ENCODE assay signal across 10 cellular contexts in the genomic region with DNA sequence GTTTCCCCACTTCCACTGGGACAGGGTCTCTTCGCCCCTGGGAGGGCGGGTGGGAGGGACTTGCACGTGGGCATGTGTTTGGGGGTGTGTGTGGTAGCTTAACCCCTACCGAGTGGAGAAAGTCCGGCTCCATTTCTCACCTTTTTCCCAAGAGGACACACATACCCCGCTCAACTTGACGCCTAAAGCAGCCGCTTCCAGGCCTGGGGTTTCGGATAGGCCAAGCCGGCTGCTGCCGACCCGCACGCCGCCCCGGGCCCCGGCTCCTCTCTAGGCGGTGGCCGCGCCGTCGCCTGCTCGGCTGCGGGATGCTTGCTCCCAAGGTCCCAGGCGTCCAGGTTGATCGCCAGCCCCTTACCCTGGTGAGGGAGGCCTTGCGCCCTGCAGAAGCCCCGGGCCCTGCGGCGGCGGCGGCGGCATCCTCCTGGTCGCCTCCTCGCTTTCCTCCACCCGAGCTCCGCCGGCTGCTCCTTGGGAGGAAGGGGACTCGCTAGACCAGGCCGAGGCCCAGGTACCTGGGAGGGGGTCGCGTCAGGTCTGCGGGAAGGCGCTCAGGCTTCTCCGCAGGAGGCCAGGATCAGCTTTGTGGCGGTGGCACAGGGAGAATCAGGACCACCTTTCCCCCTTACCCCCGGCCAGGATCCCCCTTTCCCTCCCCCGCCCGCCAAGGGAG. TPM values are rescaled to one million over a fixed set of nuclear protein-coding genes. Genes with fewer than 3 reads are reported as not detected.
DNase-seq lines count a peak whose midpoint lies in the region; ATAC-seq, FAIRE-seq and TF ChIP-seq lines count a peak whose summit lies in the region.
"Had no signal": no experiment of that assay in that cellular context is flagged by ENCODE, and none has a peak within 500 bp of the region (broad histone marks: within the 10 kb centered on the region; RNA-seq: fewer than 3 reads in every experiment).

No MANE protein-coding gene starts in this region.

- no peak overlapping the region for H2AFZ ChIP-seq in endothelial cell of umbilical vein (ENCODE audit: low read depth, low read length)

- peaks cover 31% of the 10 kb centered on the region for H3K36me3 Mint-ChIP-seq in Caco-2 (ENCODE audit: insufficient read depth, unreplicated experiment)

- H3K4me1 Mint-ChIP-seq in Caco-2 (ENCODE audit: low read depth, unreplicated experiment) = peaks cover 39% of the 10 kb centered on the region

- no peaks in the 10 kb centered on the region for H3K9me1 ChIP-seq in endothelial cell of umbilical vein (replicated peaks; ENCODE audit: control insufficient read depth, extremely low read depth, insufficient read depth, low read length)

- H3K27me3 Mint-ChIP-seq in Caco-2 (ENCODE audit: insufficient read depth, unreplicated experiment) = no peaks in the 10 kb centered on the region

- TF ChIP-seq POLR2A in endothelial cell of umbilical vein (IDR thresholded peaks at IDR 0.05; ENCODE audit: low read depth, low read length) (no peak), prostate gland (IDR thresholded peaks at IDR 0.05) (no peak)

- TF ChIP-seq CTCF in Caco-2 (IDR thresholded peaks at IDR 0.05; ENCODE audit: insufficient read depth in 1 of 2, low read depth in 1 of 2, low read length in 1 of 2, severe bottlenecking in 1 of 2, unreplicated experiment in 1 of 2) (no peak), endothelial cell of umbilical vein (IDR thresholded peaks at IDR 0.05; ENCODE audit: extremely low read depth in 1 of 2, insufficient read depth in 1 of 2, low read depth in 1 of 2, low read length in 2 of 2) (no peak), prostate gland (IDR thresholded peaks at IDR 0.05) (no peak)

- no peaks in the 10 kb centered on the region for H4K20me1 ChIP-seq in endothelial cell of umbilical vein (replicated peaks; ENCODE audit: control insufficient read depth, extremely low read depth, insufficient read depth, low read length)

- peaks cover 55% of the 10 kb centered on the region for H3K79me2 ChIP-seq in endothelial cell of umbilical vein (ENCODE audit: control insufficient read depth, insufficient read depth, low read length)

- BruUV-seq in Caco-2 (replicated peaks; lab: Mats Ljungman, UMichigan) = no TSS peak
- no TSS peak for BruUV-seq in endothelial cell of umbilical vein (replicated peaks; lab: Mats Ljungman, UMichigan)

- no peaks in the 10 kb centered on the region for H3K9me3 Mint-ChIP-seq in Caco-2 (ENCODE audit: unreplicated experiment)

- no peak overlapping the region for H3K27ac Mint-ChIP-seq in Caco-2 (ENCODE audit: unreplicated experiment)

- POLR2A ChIA-PET in Caco-2 (lab: Charles Lee) (no interaction called here), endothelial cell of umbilical vein (lab: Charles Lee) (no interaction called here)

- H3K27ac ChIP-seq in HUES6 (ENCODE audit: low read depth, low read length) (peak overlapping the region; percentile 18; the same call in 1 of the 2 replicates), endothelial cell of umbilical vein (ENCODE audit: insufficient read depth, low read depth, low read length) (peak overlapping the region; percentile 96), prostate gland (peak overlapping the region; percentile 50 to 75)
- H3K27ac ChIP-seq: SK-N-MC had no signal

- H3K4me3 ChIP-seq in Caco-2 (ENCODE audit: low read depth, low read length) (peak overlapping the region; percentile 39), HUES6 (ENCODE audit: low read depth, low read length) (peak overlapping the region; percentile 63), endothelial cell of umbilical vein (replicated peaks in 1 of 3; ENCODE audit: insufficient read depth in 1 of 3, low read depth in 1 of 3, low read length in 3 of 3) (peak overlapping the region in 2 of 3 experiments; percentile 33 to 58), prostate gland (peak overlapping the region; percentile 22 to 36)

- in situ Hi-C loops in ACHN (cut with HindIII; ENCODE audit: low pct_ligation_motif_present, low pct_unique_long_range_greater_than_20kb, low sequenced_read_pairs) = no loop called here

- peak overlapping the region; percentile 87 for H3K4me2 ChIP-seq in endothelial cell of umbilical vein (ENCODE audit: insufficient read depth, low read length)

- CTCF ChIA-PET in Caco-2 (lab: Charles Lee) = interaction anchor here (0.6 kb wide), 1 partner anchor 222 kb away, joined by 8 read pairs; no protein-coding TSS in a partner anchor
- CTCF ChIA-PET in endothelial cell of umbilical vein (lab: Charles Lee) = interaction anchor here (1.3 to 2.4 kb wide), 2 partner anchors 11 to 179 kb away, joined by 3 to 9 read pairs; no protein-coding TSS in a partner anchor

- intact Hi-C loops in Caco-2 (cut with micrococcal nuclease; ENCODE audit: unreplicated experiment) = loop anchor here (5.0 to 10.0 kb wide), 7 partner anchors 141 to 1254 kb away; no protein-coding TSS in a partner anchor
- intact Hi-C loops in endothelial cell of umbilical vein (cut with micrococcal nuclease) = loop anchor here (1.0 to 10.0 kb wide), 6 partner anchors 84 to 1024 kb away; partner anchors contain the start of gene TAF3
- intact Hi-C loops in prostate gland (cut with DNase I) = no loop called here

- H3K9ac ChIP-seq in HUES6 (ENCODE audit: low read length) (peak overlapping the region; percentile 46), endothelial cell of umbilical vein (replicated peaks; ENCODE audit: extremely low read depth, insufficient read depth, low read length) (peak overlapping the region; percentile 90)

- WGBS in prostate gland = 14% methylated on average over 15 of the region's 48 CpGs

- ATAC-seq in HG03439 (IDR thresholded peaks at IDR 0.05; ENCODE audit: unreplicated experiment) = no peak

- no peak for FAIRE-seq in endothelial cell of umbilical vein (lab: Jason Lieb, UNC)
- FAIRE-seq: colon had no signal

- no peaks in the 10 kb centered on the region for H3K9me3 ChIP-seq in Caco-2
- H3K9me3 ChIP-seq in HUES6 (ENCODE audit: control insufficient read depth, insufficient read depth, low read depth, low read length) = no peaks in the 10 kb centered on the region
- no peaks in the 10 kb centered on the region for H3K9me3 ChIP-seq in endothelial cell of umbilical vein (replicated peaks; ENCODE audit: control insufficient read depth, insufficient read depth, low read length)
- H3K9me3 ChIP-seq in prostate gland = no peaks in the 10 kb centered on the region

- dilution Hi-C loops in endothelial cell of umbilical vein (cut with MboI; ENCODE audit: extremely low pct_ligation_motif_present, low sequenced_read_pairs) = no loop called here

- no peak for DNase-seq in Caco-2
- peak; percentile 61 for DNase-seq in endothelial cell of umbilical vein (ENCODE audit: low read depth, low spot score)
- no peak for DNase-seq in prostate gland (ENCODE audit: low spot score)
- no peak for DNase-seq in ACHN
- DNase-seq in NCI-H1092 (lab: John Stamatoyannopoulos, UW) = no peak
- DNase-seq in HuH-7 (ENCODE audit: low spot score) = no peak

- H3K4me1 ChIP-seq in Caco-2 = peaks cover 17% of the 10 kb centered on the region
- H3K4me1 ChIP-seq in HUES6 (ENCODE audit: control insufficient read depth, insufficient read depth, low read length) = peaks cover 42% of the 10 kb centered on the region
- peaks cover 37% of the 10 kb centered on the region for H3K4me1 ChIP-seq in endothelial cell of umbilical vein (ENCODE audit: control insufficient read depth, extremely low read depth, insufficient read depth, low read length)
- peaks cover 3% of the 10 kb centered on the region for H3K4me1 ChIP-seq in prostate gland (replicated peaks)

- H3K27me3 ChIP-seq in Caco-2 (replicated peaks; ENCODE audit: control insufficient read depth, insufficient read depth, low read length) = no peaks in the 10 kb centered on the region
- peaks cover 97% of the 10 kb centered on the region for H3K27me3 ChIP-seq in HUES6 (ENCODE audit: control insufficient read depth, insufficient read depth, low read length)
- peaks cover 0 to 1% of the 10 kb centered on the region in 2 experiments for H3K27me3 ChIP-seq in endothelial cell of umbilical vein (ENCODE audit: control insufficient read depth in 2 of 2, insufficient read depth in 2 of 2, low read length in 2 of 2)
- H3K27me3 ChIP-seq in prostate gland (replicated peaks; ENCODE audit: insufficient read depth) = peaks cover 20% of the 10 kb centered on the region

- no peaks in the 10 kb centered on the region; the same call in 1 of the 2 replicates for H3K36me3 ChIP-seq in Caco-2 (ENCODE audit: control insufficient read depth, insufficient read depth, low read length)
- no peaks in the 10 kb centered on the region for H3K36me3 ChIP-seq in HUES6 (ENCODE audit: control insufficient read depth, insufficient read depth, low read length)
- H3K36me3 ChIP-seq in endothelial cell of umbilical vein (ENCODE audit: control insufficient read depth in 2 of 2, extremely low read depth in 1 of 2, insufficient read depth in 2 of 2, low read length in 2 of 2) = no peaks in the 10 kb centered on the region
- no peaks in the 10 kb centered on the region for H3K36me3 ChIP-seq in prostate gland

- peak overlapping the region; percentile 76 for H3K4me3 Mint-ChIP-seq in Caco-2 (ENCODE audit: unreplicated experiment)

TF ChIP-seq in endothelial cell of umbilical vein, 7 proteins besides CTCF, POLR2A, EP300 and RAD21:
- no peak for TF ChIP-seq EZH2 (IDR thresholded peaks at IDR 0.05; ENCODE audit: borderline replicate concordance, low read depth, low read length, severe bottlenecking)
- no peak for TF ChIP-seq JUN (IDR thresholded peaks at IDR 0.05; ENCODE audit: borderline replicate concordance, insufficient read depth, insufficient read length, low read depth)
- TF ChIP-seq MAX (IDR thresholded peaks at IDR 0.05; ENCODE audit: insufficient read depth, insufficient read length) = no peak
- no peak for TF ChIP-seq MYC (IDR thresholded peaks at IDR 0.05; ENCODE audit: low read depth, low read length)
- peak; percentile 2 for TF ChIP-seq POLR2AphosphoS5 (IDR thresholded peaks at IDR 0.05; ENCODE audit: insufficient read depth, low read depth, low read length)

RNA-seq across cellular contexts. Expression of gene GATA3, which starts 3.2 kb away (rescaled TPM):
- total RNA-seq in Caco-2 (2022) (27.7 and 32.0 TPM in 2 replicates), endothelial cell of umbilical vein (30.9 and 33.0 TPM in 2 replicates), prostate gland (10 to 100 TPM; 10.4 to 19.9 TPM)
- 7.2 and 9.3 TPM in 2 replicates for polyA plus RNA-seq in endothelial cell of umbilical vein
- polyA plus RNA-seq in endothelial cell of umbilical vein (2011; cell fraction: cytosol; rRNA removed) = 6.7 and 7.0 TPM in 2 replicates
- 13.5 and 14.3 TPM in 2 replicates for polyA plus RNA-seq in endothelial cell of umbilical vein (2011; cell fraction: nucleus; rRNA removed)
- polyA plus RNA-seq in endothelial cell of umbilical vein (2012) = 16.6 and 19.7 TPM in 2 replicates
- 2.5 TPM in 2 replicates for polyA minus RNA-seq in endothelial cell of umbilical vein
- polyA minus RNA-seq in endothelial cell of umbilical vein (2011; cell fraction: cytosol; rRNA and poly(A)+ RNA removed) = not detected
- 5.0 and 8.9 TPM in 2 replicates for polyA minus RNA-seq in endothelial cell of umbilical vein (2011; cell fraction: nucleus; rRNA and poly(A)+ RNA removed)

Comparison
In these comparisons a context has a peak if more than half of its experiments do, and no peak if none do; other contexts are left out.
1. H3K27ac ChIP-seq: peak in every context shown above with its lines; median percentile 96 in endothelial cell of umbilical vein; 62 in prostate gland; 18 in HUES6.